In genomic region chr7:106402898-106403297, GRCh38 we compare ENCODE assay signal across 3 cellular contexts.
"Had no signal": no experiment of that assay in that cellular context is flagged by ENCODE, and none has a peak within 500 bp of the region (broad histone marks: within the 10 kb centered on the region; RNA-seq: fewer than 3 reads in every experiment).

No MANE protein-coding gene starts in this region.

- DNase-seq: GDM1, GF-D8 had no signal

- ATAC-seq: GM12878 had no signal
